Comparison of ENCODE assay signal across 9 cellular contexts in the genomic region with DNA sequence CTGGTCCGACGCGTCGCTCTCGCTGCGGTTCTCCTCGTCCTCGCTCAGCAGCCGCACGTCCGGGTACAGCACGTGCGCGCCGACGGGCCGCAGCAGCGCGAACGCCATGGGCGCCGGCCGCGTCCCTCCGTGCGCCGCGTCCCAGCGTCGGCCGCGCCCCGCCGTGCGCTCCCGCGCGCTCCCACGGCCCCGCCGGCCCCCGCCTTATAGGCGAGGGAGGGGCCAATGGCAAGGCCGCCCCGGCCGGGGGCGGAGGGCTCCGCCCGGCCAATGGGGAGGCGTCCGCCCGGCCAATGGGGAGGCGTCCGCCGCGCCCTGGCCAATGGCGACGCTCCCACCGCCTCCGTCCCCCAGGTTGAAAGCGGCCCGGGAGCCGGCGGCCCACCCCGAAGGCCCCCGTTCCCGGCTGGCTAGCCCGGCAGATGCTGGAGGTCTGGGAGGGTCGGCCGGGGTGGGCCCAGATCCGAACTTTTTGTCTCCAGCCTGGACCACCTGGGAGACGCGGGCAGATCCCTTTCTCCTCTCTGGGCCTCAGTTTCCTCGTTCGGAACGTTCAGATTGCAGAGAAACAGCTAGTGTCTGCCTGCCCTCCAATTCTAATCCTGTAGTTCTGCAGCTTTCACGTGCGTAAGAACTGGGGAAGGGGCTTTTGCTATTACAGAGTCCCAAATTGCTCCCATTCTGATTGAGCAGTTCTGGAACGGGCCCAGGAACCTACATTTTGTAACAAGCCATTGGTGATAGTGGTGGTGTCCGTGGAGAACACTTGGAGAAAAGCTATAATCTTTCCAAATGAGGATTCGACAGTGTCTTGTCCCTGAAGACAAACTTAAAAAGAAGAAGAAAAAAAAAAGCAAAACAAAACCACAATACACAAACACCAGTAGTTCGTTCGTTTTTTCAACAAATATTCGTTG. TPM values are rescaled to one million over a fixed set of nuclear protein-coding genes. Genes with fewer than 3 reads are reported as not detected.
DNase-seq lines count a peak whose midpoint lies in the region; TF ChIP-seq lines count a peak whose summit lies in the region.
"Had no signal": no experiment of that assay in that cellular context is flagged by ENCODE, and none has a peak within 500 bp of the region (broad histone marks: within the 10 kb centered on the region; RNA-seq: fewer than 3 reads in every experiment).

A gene with protein sequence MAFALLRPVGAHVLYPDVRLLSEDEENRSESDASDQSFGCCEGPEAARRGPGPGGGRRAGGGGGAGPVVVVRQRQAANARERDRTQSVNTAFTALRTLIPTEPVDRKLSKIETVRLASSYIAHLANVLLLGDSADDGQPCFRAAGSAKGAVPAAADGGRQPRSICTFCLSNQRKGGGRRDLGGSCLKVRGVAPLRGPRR (minus strand): TSS at position 180 of the 917 bp plus-strand sequence. CDS start 72 bp downstream, at position 108.

- H3K36me3 ChIP-seq in iPS-18a (ENCODE audit: control insufficient read depth, low read depth, low read length): no peaks in the 10 kb centered on the region
- no peaks in the 10 kb centered on the region for H3K36me3 ChIP-seq in urinary bladder (ENCODE audit: insufficient read depth)
- no peaks in the 10 kb centered on the region for H3K36me3 ChIP-seq in Peyer's patch
- no peaks in the 10 kb centered on the region for H3K36me3 ChIP-seq in transverse colon

- H3K27me3 ChIP-seq in iPS-18a (ENCODE audit: control insufficient read depth, insufficient read depth, low read length) (peaks cover 35% of the 10 kb centered on the region), Peyer's patch (peaks cover 0 to 13% of the 10 kb centered on the region in 2 donors), transverse colon (peaks cover 70% of the 10 kb centered on the region)

- TF ChIP-seq EP300 in transverse colon (IDR thresholded peaks at IDR 0.05; ENCODE audit: low read depth): no peak

- 7% methylated on average over 84 of the region's 84 CpGs for WGBS in urinary bladder
- WGBS in transverse colon (ENCODE audit: low coverage in 1 of 2), 2 donors: 23 to 45% methylated on average over 5 to 44 of the region's 84 CpGs

- H3K27ac ChIP-seq in iPS-18a (ENCODE audit: low read length) (no peak within 1 kb of the TSS), urinary bladder (ENCODE audit: low read depth) (no peak within 1 kb of the TSS), Peyer's patch (no peak within 1 kb of the TSS), transverse colon (no peak within 1 kb of the TSS)

- TF ChIP-seq POLR2A in Peyer's patch (IDR thresholded peaks at IDR 0.05) (no peak), transverse colon (IDR thresholded peaks at IDR 0.05) (no peak)

- intact Hi-C loops in transverse colon (cut with DNase I; ENCODE audit: low total_unique reads): no loop called here

- H3K9ac ChIP-seq in iPS-18a (ENCODE audit: low read length): no peak within 1 kb of the TSS

- TF ChIP-seq CTCF in Peyer's patch (IDR thresholded peaks at IDR 0.05): no peak
- no peak for TF ChIP-seq CTCF in transverse colon (IDR thresholded peaks at IDR 0.05)

- H3K9me3 Mint-ChIP-seq in activated naive CD4-positive, alpha-beta T cell treated with anti-CD3 and anti-CD28 coated beads, Interleukin-2, amount 10 ng/mL, durations not matched to agents 7 days and 5 days: no peaks in the 10 kb centered on the region
- no peaks in the 10 kb centered on the region for H3K9me3 Mint-ChIP-seq in activated naive CD4-positive, alpha-beta T cell treated with anti-CD3 and anti-CD28 coated beads, Interleukin-2, amount 50 U/mL, for 24 hours

- no peak within 1 kb of the TSS for H3K27ac Mint-ChIP-seq in activated naive CD4-positive, alpha-beta T cell treated with anti-CD3 and anti-CD28 coated beads, Interleukin-2, amount 10 ng/mL, durations not matched to agents 7 days and 5 days
- H3K27ac Mint-ChIP-seq in activated naive CD4-positive, alpha-beta T cell treated with anti-CD3 and anti-CD28 coated beads, Interleukin-2, amount 50 U/mL, for 24 hours: no peak within 1 kb of the TSS

- H3K27me3 Mint-ChIP-seq in activated naive CD4-positive, alpha-beta T cell treated with anti-CD3 and anti-CD28 coated beads, Interleukin-2, amount 10 ng/mL, durations not matched to agents 7 days and 5 days: peaks cover 87% of the 10 kb centered on the region
- H3K27me3 Mint-ChIP-seq in activated naive CD4-positive, alpha-beta T cell treated with anti-CD3 and anti-CD28 coated beads, Interleukin-2, amount 50 U/mL, for 24 hours: peaks cover 39% of the 10 kb centered on the region

- peaks cover 10% of the 10 kb centered on the region for H3K4me1 Mint-ChIP-seq in activated naive CD4-positive, alpha-beta T cell treated with anti-CD3 and anti-CD28 coated beads, Interleukin-2, amount 10 ng/mL, durations not matched to agents 7 days and 5 days
- peaks cover 14% of the 10 kb centered on the region for H3K4me1 Mint-ChIP-seq in activated naive CD4-positive, alpha-beta T cell treated with anti-CD3 and anti-CD28 coated beads, Interleukin-2, amount 50 U/mL, for 24 hours

- CTCF ChIA-PET in activated naive CD4-positive, alpha-beta T cell treated with anti-CD3 and anti-CD28 coated beads, Interleukin-2, amount 10 ng/mL, durations not matched to agents 7 days and 5 days (lab: Charles Lee): no interaction called here

- H3K36me3 Mint-ChIP-seq in activated naive CD4-positive, alpha-beta T cell treated with anti-CD3 and anti-CD28 coated beads, Interleukin-2, amount 10 ng/mL, durations not matched to agents 7 days and 5 days: no peaks in the 10 kb centered on the region
- H3K36me3 Mint-ChIP-seq in activated naive CD4-positive, alpha-beta T cell treated with anti-CD3 and anti-CD28 coated beads, Interleukin-2, amount 50 U/mL, for 24 hours: no peaks in the 10 kb centered on the region

- H3K9me3 ChIP-seq in iPS-18a (ENCODE audit: control insufficient read depth, low read depth, low read length): no peaks in the 10 kb centered on the region
- no peaks in the 10 kb centered on the region for H3K9me3 ChIP-seq in Peyer's patch
- H3K9me3 ChIP-seq in transverse colon: no peaks in the 10 kb centered on the region

- H3K4me3 ChIP-seq in iPS-18a (ENCODE audit: low read length): peak within 1 kb of the TSS; percentile 55
- peak within 1 kb of the TSS; percentile 25 for H3K4me3 ChIP-seq in urinary bladder (ENCODE audit: low read depth, low read length)
- H3K4me3 ChIP-seq in Peyer's patch: peak within 1 kb of the TSS in 2 of 4 donors; percentile 25 to 31
- H3K4me3 ChIP-seq in transverse colon: peak within 1 kb of the TSS in 1 of 4 donors; percentile 21

- no peak for DNase-seq in activated naive CD4-positive, alpha-beta T cell treated with anti-CD3 and anti-CD28 coated beads, Interleukin-2, amount 10 ng/mL, durations not matched to agents 7 days and 5 days
- DNase-seq in activated naive CD4-positive, alpha-beta T cell treated with Interleukin-2 at 50 U/mL for 16 hours: no peak
- no peak for DNase-seq in Peyer's patch
- no peak for DNase-seq in transverse colon
- no peak for DNase-seq in stimulated activated naive CD4-positive, alpha-beta T cell (lab: John Stamatoyannopoulos, UW)

- H3K4me1 ChIP-seq in iPS-18a (ENCODE audit: control insufficient read depth, low read depth, low read length) (peaks cover 12% of the 10 kb centered on the region), urinary bladder (ENCODE audit: insufficient read depth) (no peaks in the 10 kb centered on the region), Peyer's patch (peaks cover 0 to 8% (median 0%) of the 10 kb centered on the region in 4 donors), transverse colon (peaks cover 0 to 7% (median 3%) of the 10 kb centered on the region in 4 donors)

- in situ Hi-C loops in transverse colon (cut with MboI; ENCODE audit: low pct_ligation_motif_present in 1 of 4, low pct_unique_long_range_greater_than_20kb in 1 of 4, low sequenced_read_pairs in 3 of 4): no loop called here

- peak within 1 kb of the TSS; percentile 10 for H3K4me3 Mint-ChIP-seq in activated naive CD4-positive, alpha-beta T cell treated with anti-CD3 and anti-CD28 coated beads, Interleukin-2, amount 10 ng/mL, durations not matched to agents 7 days and 5 days
- peak within 1 kb of the TSS; percentile 11 for H3K4me3 Mint-ChIP-seq in activated naive CD4-positive, alpha-beta T cell treated with anti-CD3 and anti-CD28 coated beads, Interleukin-2, amount 50 U/mL, for 24 hours

RNA-seq across cellular contexts. Expression of the gene that starts here (rescaled TPM):
- total RNA-seq in urinary bladder (0.42 TPM), Peyer's patch (not detected), transverse colon (not detected)
- polyA plus RNA-seq in urinary bladder: 0.65 TPM
- total RNA-seq: fibroblast of lung had no signal
- polyA plus RNA-seq: fibroblast of lung had no signal
